9 cellular contexts compared by ENCODE assay signal in genomic region chr16:67154578-67155304, GRCh38. TPM values are rescaled to one million over a fixed set of nuclear protein-coding genes. Genes with fewer than 3 reads are reported as not detected.
DNase-seq lines count a peak whose midpoint lies in the region; ATAC-seq, FAIRE-seq and TF ChIP-seq lines count a peak whose summit lies in the region.
"Had no signal": no experiment of that assay in that cellular context is flagged by ENCODE, and none has a peak within 500 bp of the region (broad histone marks: within the 10 kb centered on the region; RNA-seq: fewer than 3 reads in every experiment).

No MANE protein-coding gene starts in this region.

- H3K4me1 Mint-ChIP-seq in CD4-positive, alpha-beta T cell (ENCODE audit: low read depth), result peaks cover 56% of the 10 kb centered on the region
- peaks cover 12% of the 10 kb centered on the region for H3K4me1 Mint-ChIP-seq in neural crest cell

- no peak for TF ChIP-seq POLR2A in uterus (IDR thresholded peaks at IDR 0.05)

- no peak for ATAC-seq in CD4-positive, alpha-beta T cell (ENCODE audit: poor library complexity)

- CTCF ChIA-PET in CD4-positive, alpha-beta T cell (lab: Charles Lee), result interaction anchor here (0.6 to 3.1 kb wide), 54 partner anchors 10 to 326 kb away, joined by 3 to 43 read pairs (median 5); partner anchors contain the start of genes ATP6V0D1, CES3, E2F4 and EXOC3L1

- H3K36me3 Mint-ChIP-seq in CD4-positive, alpha-beta T cell (ENCODE audit: low read depth), result peaks cover 14% of the 10 kb centered on the region
- H3K36me3 Mint-ChIP-seq in neural crest cell (ENCODE audit: low read depth), result no peaks in the 10 kb centered on the region

- FAIRE-seq in urothelium cell line (lab: Jason Lieb, UNC), result no peak

- no peaks in the 10 kb centered on the region for H3K9me3 ChIP-seq in CD4-positive, alpha-beta T cell (ENCODE audit: control insufficient read depth, low read length)
- H3K9me3 ChIP-seq in HUES6 (ENCODE audit: control insufficient read depth, insufficient read depth, low read depth, low read length), result no peaks in the 10 kb centered on the region
- H3K9me3 ChIP-seq in uterus, result no peaks in the 10 kb centered on the region

- H3K27ac Mint-ChIP-seq in CD4-positive, alpha-beta T cell, result no peak overlapping the region
- no peak overlapping the region for H3K27ac Mint-ChIP-seq in neural crest cell (ENCODE audit: unreplicated experiment)

- no peaks in the 10 kb centered on the region for H3K36me3 ChIP-seq in HUES6 (ENCODE audit: control insufficient read depth, insufficient read depth, low read length)
- H3K36me3 ChIP-seq in uterus, result no peaks in the 10 kb centered on the region

- peak overlapping the region; percentile 78 for H3K4me3 Mint-ChIP-seq in CD4-positive, alpha-beta T cell
- peak overlapping the region; percentile 67 for H3K4me3 Mint-ChIP-seq in neural crest cell

- no peak overlapping the region for H3K27ac ChIP-seq in CD4-positive, alpha-beta T cell (ENCODE audit: low read depth, low read length)
- H3K27ac ChIP-seq in HUES6 (ENCODE audit: low read depth, low read length) (no peak overlapping the region), coronary artery (no peak overlapping the region), uterus (no peak overlapping the region)

- no peaks in the 10 kb centered on the region for H3K27me3 ChIP-seq in CD4-positive, alpha-beta T cell (ENCODE audit: control insufficient read depth, insufficient read depth, low read length)
- H3K27me3 ChIP-seq in HUES6 (ENCODE audit: control insufficient read depth, insufficient read depth, low read length), result peaks cover 95% of the 10 kb centered on the region
- no peaks in the 10 kb centered on the region for H3K27me3 ChIP-seq in uterus

- no peak overlapping the region for H3K9ac ChIP-seq in HUES6 (ENCODE audit: low read length)

- intact Hi-C loops in CD4-positive, alpha-beta T cell (cut with DNase I, micrococcal nuclease), result loop anchor here (1.0 to 2.0 kb wide), 4 partner anchors 31 to 177 kb away; partner anchors contain the start of gene PHAF1 (in 1 of the 2)
- intact Hi-C loops in uterus (cut with DNase I; ENCODE audit: low total_unique reads), result loop anchor here (5.0 kb wide), 1 partner anchor 177 kb away; no protein-coding TSS in a partner anchor

- H3K4me1 ChIP-seq in HUES6 (ENCODE audit: control insufficient read depth, insufficient read depth, low read length) (peaks cover 9% of the 10 kb centered on the region; the same call in 1 of the 2 replicates), uterus (peaks cover 0 to 17% of the 10 kb centered on the region in 2 donors)

- no peaks in the 10 kb centered on the region for H3K9me3 Mint-ChIP-seq in CD4-positive, alpha-beta T cell
- H3K9me3 Mint-ChIP-seq in neural crest cell, result no peaks in the 10 kb centered on the region

- POLR2A ChIA-PET in CD4-positive, alpha-beta T cell (lab: Charles Lee), result interaction anchor here (0.5 to 2.0 kb wide), 10 partner anchors 10 to 207 kb away, joined by 3 to 11 read pairs (median 4); partner anchors contain the start of genes CBFB and HSF4

- no peak for TF ChIP-seq CTCF in CD4-positive, alpha-beta T cell (IDR thresholded peaks at IDR 0.05)
- TF ChIP-seq CTCF in coronary artery (IDR thresholded peaks at IDR 0.05) (no peak), neural crest cell (conservative IDR thresholded peaks at IDR 0.05) (no peak), uterus (IDR thresholded peaks at IDR 0.05) (no peak)

- H3K4me3 ChIP-seq in HUES6 (ENCODE audit: low read depth, low read length) (peak overlapping the region; percentile 50), coronary artery (peak overlapping the region; percentile 65), uterus (no peak overlapping the region)

- DNase-seq in CD4-positive, alpha-beta T cell, result peak in 1 of 10 experiments; percentile 5
- no peak for DNase-seq in coronary artery (ENCODE audit: low spot score)
- no peak for DNase-seq in neural crest cell (ENCODE audit: low read depth, low spot score)
- DNase-seq in DMS79 treated with DMSO at 0.1 percent for 48 hours (lab: John Stamatoyannopoulos, UW), result no peak
- no peak for DNase-seq in urothelium cell line (ENCODE audit: low spot score)
- DNase-seq in uterus, result no peak
- no peak for DNase-seq in NCI-H82 (lab: John Stamatoyannopoulos, UW)
- DNase-seq: amniotic stem cell had no signal

- peaks cover 4% of the 10 kb centered on the region for H3K27me3 Mint-ChIP-seq in CD4-positive, alpha-beta T cell
- peaks cover 84% of the 10 kb centered on the region for H3K27me3 Mint-ChIP-seq in neural crest cell (ENCODE audit: low read depth)

RNA-seq across cellular contexts. Expression of gene B3GNT9, which starts 3.9 kb away (rescaled TPM):
- 1 to 10 TPM; 2.0 to 2.5 TPM for total RNA-seq in CD4-positive, alpha-beta T cell
- total RNA-seq in neural crest cell (4.5 and 5.1 TPM in 2 replicates), uterus (10 to 100 TPM in 3 of 4 donors, 1 to 10 TPM in 1; 2.4 to 40.1 (median 15.1) TPM)

RNA-seq across cellular contexts. Expression of gene TRADD, which starts 5.0 kb away (rescaled TPM):
- 10 to 100 TPM; 32.4 to 34.0 TPM for total RNA-seq in CD4-positive, alpha-beta T cell
- total RNA-seq in neural crest cell, result 0.68 and 0.70 TPM in 2 replicates
- 10 to 100 TPM in 2 of 4 donors, 1 to 10 TPM in 2; 2.6 to 21.0 (median 10.6) TPM for total RNA-seq in uterus

RNA-seq across cellular contexts. Expression of gene FBXL8, which starts 5.0 kb away (rescaled TPM):
- 10 to 100 TPM; 11.5 to 11.6 TPM for total RNA-seq in CD4-positive, alpha-beta T cell
- 0.44 TPM in 1 of 2 replicates, not detected in the other for total RNA-seq in neural crest cell
- 10 to 100 TPM in 2 of 4 donors, 1 to 10 TPM in 1, not detected in 1; 2.6 to 47.4 (median 14.1) TPM for total RNA-seq in uterus

RNA-seq across cellular contexts. Expression of gene HSF4, which starts 9.8 kb away (rescaled TPM):
- total RNA-seq in CD4-positive, alpha-beta T cell, result 10 to 100 TPM; 19.7 to 26.1 TPM
- 1.3 TPM in 1 of 2 replicates, not detected in the other for total RNA-seq in neural crest cell
- 10 to 100 TPM in 3 of 4 donors, not detected in 1; 11.3 to 51.9 (median 42.3) TPM for total RNA-seq in uterus

RNA-seq across cellular contexts. Expression of gene NOL3, which starts 15.6 kb away (rescaled TPM):
- total RNA-seq in CD4-positive, alpha-beta T cell, result 1 to 10 TPM; 1.1 to 1.2 TPM
- 4.5 and 5.8 TPM in 2 replicates for total RNA-seq in neural crest cell
- total RNA-seq in uterus, result 10 to 100 TPM in 2 of 4 donors, 1 to 10 TPM in 2; 3.3 to 29.7 (median 17.0) TPM

Comparison
In these comparisons a context has a peak if more than half of its experiments do, and no peak if none do; other contexts are left out.
1. H3K4me3 ChIP-seq: peak in HUES6 (single experiment) and coronary artery (single experiment); none in uterus (0 of 2).